ENCODE assay signal across 1 cellular context in the genomic region with DNA sequence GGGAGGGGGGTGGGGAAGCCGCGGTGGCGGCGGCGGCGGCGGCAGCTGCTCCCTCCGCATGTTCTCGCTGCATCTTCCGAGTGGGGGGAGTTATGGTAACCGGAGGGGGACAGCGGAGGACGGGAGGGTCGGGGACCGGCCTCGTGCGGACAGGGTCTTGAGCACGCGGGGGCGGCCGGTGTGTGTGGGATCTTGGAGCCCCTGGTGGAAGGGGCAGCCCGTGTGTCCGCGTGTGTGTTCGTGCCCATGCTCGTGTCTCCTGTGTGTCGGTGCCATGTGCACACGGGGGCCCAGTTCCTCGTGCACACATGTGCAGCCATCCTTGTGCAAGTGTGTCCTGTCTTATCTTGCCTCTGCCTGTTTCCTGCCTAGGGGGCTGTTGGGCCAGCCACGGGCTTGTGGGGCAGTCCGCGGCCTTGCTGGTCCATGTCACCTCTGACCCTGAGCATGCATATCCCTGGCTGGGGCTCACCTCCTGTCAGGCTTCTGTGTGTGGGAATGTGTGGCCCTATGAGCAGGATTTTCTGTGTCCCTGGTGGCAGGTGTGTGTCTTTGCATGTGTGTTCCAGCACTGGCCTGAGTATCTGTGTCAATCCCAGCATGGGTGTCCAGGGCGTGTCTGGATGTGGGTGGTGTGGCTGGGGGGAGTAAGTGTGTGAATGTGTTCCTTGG.
TF ChIP-seq lines count a peak whose summit lies in the region.

No MANE protein-coding gene starts in this region.

TF ChIP-seq in K562, 482 proteins besides CTCF, POLR2A, EP300 and RAD21 (continued from another document and continues in another):
- TF ChIP-seq NKRF (IDR thresholded peaks at IDR 0.05; ENCODE audit: borderline replicate concordance): peak; percentile 74
- TF ChIP-seq, protein P1, sequence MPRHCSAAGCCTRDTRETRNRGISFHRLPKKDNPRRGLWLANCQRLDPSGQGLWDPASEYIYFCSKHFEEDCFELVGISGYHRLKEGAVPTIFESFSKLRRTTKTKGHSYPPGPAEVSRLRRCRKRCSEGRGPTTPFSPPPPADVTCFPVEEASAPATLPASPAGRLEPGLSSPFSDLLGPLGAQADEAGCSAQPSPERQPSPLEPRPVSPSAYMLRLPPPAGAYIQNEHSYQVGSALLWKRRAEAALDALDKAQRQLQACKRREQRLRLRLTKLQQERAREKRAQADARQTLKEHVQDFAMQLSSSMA (CRISPR knock-in tag; IDR thresholded peaks at IDR 0.05): no peak
- TF ChIP-seq MECOM (CRISPR knock-in tag; IDR thresholded peaks at IDR 0.05): no peak
- no peak for TF ChIP-seq ZNF444 (CRISPR knock-in tag; IDR thresholded peaks at IDR 0.05)
- TF ChIP-seq TCF7 (IDR thresholded peaks at IDR 0.05; ENCODE audit: borderline replicate concordance): peak; percentile 17; the same call in 1 of the 2 replicates
- peak; percentile 55 for TF ChIP-seq ZNF121 (CRISPR knock-in tag; conservative IDR thresholded peaks at IDR 0.05)
- no peak for TF ChIP-seq ATF1 (CRISPR knock-in tag; IDR thresholded peaks at IDR 0.05)
- TF ChIP-seq ATF1 (tag; IDR thresholded peaks at IDR 0.05): peak; percentile 46
- TF ChIP-seq ZNF668 (CRISPR knock-in tag; IDR thresholded peaks at IDR 0.05): no peak; the same call in 1 of the 2 replicates
- no peak for TF ChIP-seq PHF20 (IDR thresholded peaks at IDR 0.05; ENCODE audit: partially characterized antibody)
- peak; percentile 96 for TF ChIP-seq ZBTB1 (CRISPR knock-in tag; IDR thresholded peaks at IDR 0.05; ENCODE audit: borderline replicate concordance, low read depth)
- no peak for TF ChIP-seq REST (CRISPR knock-in tag; IDR thresholded peaks at IDR 0.05; ENCODE audit: low read depth)
- TF ChIP-seq SIRT6 (IDR thresholded peaks at IDR 0.05; ENCODE audit: low read depth, low read length): no peak
- TF ChIP-seq MTF1 (CRISPR knock-in tag; IDR thresholded peaks at IDR 0.05; ENCODE audit: borderline replicate concordance): no peak
- TF ChIP-seq ZBTB11 (CRISPR knock-in tag; IDR thresholded peaks at IDR 0.05): peak in 2 of 3 experiments; percentile 41 to 80; a peak in 3 of 6 replicates
- no peak; the same call in 1 of the 2 replicates for TF ChIP-seq NCOA1 (IDR thresholded peaks at IDR 0.05; ENCODE audit: low read depth)
- peak; percentile 94 for TF ChIP-seq EP400 (IDR thresholded peaks at IDR 0.05)
- peak; percentile 85 for TF ChIP-seq NR2C1 (IDR thresholded peaks at IDR 0.05)
- peak; percentile 90 for TF ChIP-seq NR2C1 (tag; IDR thresholded peaks at IDR 0.05)
- peak; percentile 39; the same call in 1 of the 2 replicates for TF ChIP-seq RREB1 (CRISPR knock-in tag; IDR thresholded peaks at IDR 0.05)
- TF ChIP-seq FOXP4 (CRISPR knock-in tag; IDR thresholded peaks at IDR 0.05; ENCODE audit: borderline replicate concordance): peak; percentile 100
- TF ChIP-seq TAF15 (IDR thresholded peaks at IDR 0.05; ENCODE audit: low read depth, low read length): no peak
- TF ChIP-seq MYNN (IDR thresholded peaks at IDR 0.05): peak; percentile 22
- TF ChIP-seq MYNN (CRISPR knock-in tag; IDR thresholded peaks at IDR 0.05): no peak
- TF ChIP-seq RBM17 (IDR thresholded peaks at IDR 0.05; ENCODE audit: borderline replicate concordance, low read depth, low read length): no peak
- TF ChIP-seq DNMT1 (IDR thresholded peaks at IDR 0.05): no peak
- TF ChIP-seq, protein P2, sequence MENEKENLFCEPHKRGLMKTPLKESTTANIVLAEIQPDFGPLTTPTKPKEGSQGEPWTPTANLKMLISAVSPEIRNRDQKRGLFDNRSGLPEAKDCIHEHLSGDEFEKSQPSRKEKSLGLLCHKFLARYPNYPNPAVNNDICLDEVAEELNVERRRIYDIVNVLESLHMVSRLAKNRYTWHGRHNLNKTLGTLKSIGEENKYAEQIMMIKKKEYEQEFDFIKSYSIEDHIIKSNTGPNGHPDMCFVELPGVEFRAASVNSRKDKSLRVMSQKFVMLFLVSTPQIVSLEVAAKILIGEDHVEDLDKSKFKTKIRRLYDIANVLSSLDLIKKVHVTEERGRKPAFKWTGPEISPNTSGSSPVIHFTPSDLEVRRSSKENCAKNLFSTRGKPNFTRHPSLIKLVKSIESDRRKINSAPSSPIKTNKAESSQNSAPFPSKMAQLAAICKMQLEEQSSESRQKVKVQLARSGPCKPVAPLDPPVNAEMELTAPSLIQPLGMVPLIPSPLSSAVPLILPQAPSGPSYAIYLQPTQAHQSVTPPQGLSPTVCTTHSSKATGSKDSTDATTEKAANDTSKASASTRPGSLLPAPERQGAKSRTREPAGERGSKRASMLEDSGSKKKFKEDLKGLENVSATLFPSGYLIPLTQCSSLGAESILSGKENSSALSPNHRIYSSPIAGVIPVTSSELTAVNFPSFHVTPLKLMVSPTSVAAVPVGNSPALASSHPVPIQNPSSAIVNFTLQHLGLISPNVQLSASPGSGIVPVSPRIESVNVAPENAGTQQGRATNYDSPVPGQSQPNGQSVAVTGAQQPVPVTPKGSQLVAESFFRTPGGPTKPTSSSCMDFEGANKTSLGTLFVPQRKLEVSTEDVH (IDR thresholded peaks at IDR 0.05; ENCODE audit: low read depth, partially characterized antibody): no peak
- TF ChIP-seq IRF2 (CRISPR knock-in tag; IDR thresholded peaks at IDR 0.05): peak; percentile 93
- no peak for TF ChIP-seq GTF2F1 (IDR thresholded peaks at IDR 0.05; ENCODE audit: low read depth, low read length)
- TF ChIP-seq HNRNPUL1 (IDR thresholded peaks at IDR 0.05; ENCODE audit: low read length): no peak
- TF ChIP-seq GABPB2 (CRISPR knock-in tag; conservative IDR thresholded peaks at IDR 0.05): no peak
